Comparison of ENCODE assay signal across 1 cellular context in genomic region chr12:28190321-28191017, GRCh38.
TF ChIP-seq lines count a peak whose summit lies in the region.

TSS of gene CCDC91 (plus strand) at chr12:28190456. CDS start at chr12:28257216, 66,760 bp downstream.

TF ChIP-seq in HepG2, 621 proteins besides CTCF, POLR2A, EP300 and RAD21 (continued from another document):
- TF ChIP-seq ARID3A (IDR thresholded peaks at IDR 0.05; ENCODE audit: low read depth, low read length) (no peak), ZNF503 (CRISPR knock-in tag; IDR thresholded peaks at IDR 0.05) (peak; percentile 60; the same call in 1 of the 2 replicates), KAT2B (IDR thresholded peaks at IDR 0.05; ENCODE audit: borderline replicate concordance, low read depth, low read length) (no peak), NFE2L1 (CRISPR knock-in tag; IDR thresholded peaks at IDR 0.05; ENCODE audit: borderline replicate concordance) (peak; percentile 31; the same call in 1 of the 2 replicates), ZFP90 (CRISPR knock-in tag; IDR thresholded peaks at IDR 0.05; ENCODE audit: borderline replicate concordance) (peak; percentile 65; the same call in 1 of the 2 replicates), ZNF121 (CRISPR knock-in tag; IDR thresholded peaks at IDR 0.05) (peak; percentile 71), MLLT10 (CRISPR knock-in tag; IDR thresholded peaks at IDR 0.05) (no peak), PAWR (CRISPR knock-in tag; IDR thresholded peaks at IDR 0.05; ENCODE audit: borderline replicate concordance) (no peak), ZNF782 (CRISPR knock-in tag; IDR thresholded peaks at IDR 0.05; ENCODE audit: borderline replicate concordance) (peak; percentile 96), ZNF709 (CRISPR knock-in tag; IDR thresholded peaks at IDR 0.05) (peak; percentile 54; the same call in 1 of the 2 replicates), KLF16 (CRISPR knock-in tag; IDR thresholded peaks at IDR 0.05) (peak in 1 of 2 experiments; percentile 70; a peak in 1 of 4 replicates), HMG20A (CRISPR knock-in tag; IDR thresholded peaks at IDR 0.05; ENCODE audit: borderline replicate concordance) (no peak), ZNF879 (CRISPR knock-in tag; IDR thresholded peaks at IDR 0.05) (no peak; the same call in 1 of the 2 replicates), ZNF468 (CRISPR knock-in tag; IDR thresholded peaks at IDR 0.05) (no peak; the same call in 1 of the 2 replicates), REPIN1 (CRISPR knock-in tag; IDR thresholded peaks at IDR 0.05; ENCODE audit: borderline replicate concordance, low read depth) (peak; percentile 70), HBP1 (CRISPR knock-in tag; IDR thresholded peaks at IDR 0.05; ENCODE audit: low read depth) (peak; percentile 83; the same call in 1 of the 2 replicates), ZBTB7B (CRISPR knock-in tag; IDR thresholded peaks at IDR 0.05) (peak; percentile 57), ZNF333 (CRISPR knock-in tag; IDR thresholded peaks at IDR 0.05; ENCODE audit: borderline replicate concordance) (no peak), NFIC (IDR thresholded peaks at IDR 0.05; ENCODE audit: low read length) (no peak), SRSF1 (optimal IDR thresholded peaks at IDR 0.05; ENCODE audit: low read depth, low read length) (peak; percentile 56), PPARG (CRISPR knock-in tag; conservative IDR thresholded peaks at IDR 0.05) (peak; percentile 43; the same call in 1 of the 2 replicates), TFAP4 (IDR thresholded peaks at IDR 0.05; ENCODE audit: borderline replicate concordance, low read depth) (peak; percentile 37; the same call in 1 of the 2 replicates), ZBTB46 (CRISPR knock-in tag; IDR thresholded peaks at IDR 0.05; ENCODE audit: borderline replicate concordance) (no peak)
- TF ChIP-seq, protein P1, sequence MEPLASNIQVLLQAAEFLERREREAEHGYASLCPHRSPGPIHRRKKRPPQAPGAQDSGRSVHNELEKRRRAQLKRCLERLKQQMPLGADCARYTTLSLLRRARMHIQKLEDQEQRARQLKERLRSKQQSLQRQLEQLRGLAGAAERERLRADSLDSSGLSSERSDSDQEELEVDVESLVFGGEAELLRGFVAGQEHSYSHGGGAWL (CRISPR knock-in tag; IDR thresholded peaks at IDR 0.05), result peak; percentile 95; the same call in 1 of the 2 replicates
